In the genomic region with DNA sequence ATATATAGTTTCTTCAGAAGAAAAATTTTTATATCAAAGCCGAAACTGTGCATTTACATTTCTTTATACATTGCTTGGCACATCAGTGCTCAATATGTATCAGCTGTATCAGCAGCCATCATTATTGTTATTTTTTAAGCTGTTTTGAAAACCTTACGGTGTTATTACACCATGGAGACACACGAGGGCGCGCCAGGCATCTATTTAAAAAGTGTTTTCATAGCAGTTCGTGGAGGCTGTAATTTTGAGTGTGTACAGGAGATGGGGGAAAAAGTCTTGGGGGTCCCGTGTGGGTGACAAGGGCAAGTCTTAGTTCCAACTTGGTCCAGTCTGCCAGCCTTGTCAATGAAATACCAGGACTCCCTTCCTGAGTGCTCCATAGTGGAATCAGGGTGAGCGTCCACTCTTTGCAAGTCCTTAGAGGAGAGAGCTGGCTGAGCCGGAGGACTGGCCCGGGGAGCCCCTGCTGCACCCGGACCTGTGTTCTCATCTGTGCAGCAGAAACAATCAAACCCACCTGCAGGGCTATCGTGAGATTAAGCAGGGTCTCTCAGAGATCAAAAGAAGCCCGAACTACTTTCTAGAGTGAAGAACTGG, we compare ENCODE assay signal across 8 cellular contexts. TPM values are rescaled to one million over a fixed set of nuclear protein-coding genes. Genes with fewer than 3 reads are reported as not detected.
DNase-seq lines count a peak whose midpoint lies in the region; ATAC-seq and TF ChIP-seq lines count a peak whose summit lies in the region.

No MANE protein-coding gene starts in this region.

- CTCF ChIA-PET in AG04450 (lab: Charles Lee): interaction anchor here (0.5 to 5.1 kb wide), 31 partner anchors 8 to 871 kb away, joined by 3 to 40 read pairs (median 4); no protein-coding TSS in a partner anchor

- peak; percentile 73 for TF ChIP-seq CTCF in AG04450 (IDR thresholded peaks at IDR 0.05; ENCODE audit: low read depth, low read length)

- DNase-seq in AG04450 (ENCODE audit: low read depth, low spot score): no peak
- peak; percentile 14 for DNase-seq in GM19240 (ENCODE audit: insufficient read length, low spot score)
- peak; percentile 54 to 76 for DNase-seq in NCI-H446 (lab: John Stamatoyannopoulos, UW)
- DNase-seq in activated CD4-positive, alpha-beta T cell treated with anti-CD3 and anti-CD28 coated beads, Interleukin-2, amount 50 U/mL, for 24 hours (ENCODE audit: low read depth in 1 of 2, low spot score in 1 of 2): peak; percentile 16 to 21
- peak; percentile 3 for DNase-seq in effector CD8-positive, alpha-beta T cell (lab: John Stamatoyannopoulos, UW)
- DNase-seq in midbrain (lab: John Stamatoyannopoulos, UW): peak; percentile 49
- DNase-seq in stimulated activated naive CD8-positive, alpha-beta T cell treated with anti-CD3 and anti-CD28 coated beads, Interleukin-15, Interleukin-2, amounts not matched to agents 100 U/mL and 50 U/mL, for 24 hours: peak; percentile 54

- peaks cover 3% of the 10 kb centered on the region for H3K27me3 ChIP-seq in AG04450 (ENCODE audit: control insufficient read depth, insufficient read depth, low read length)

- POLR2A ChIA-PET in AG04450 (lab: Yijun Ruan, JAX): interaction anchor here (0.6 kb wide), 1 partner anchor 267 kb away, joined by 3 read pairs; no protein-coding TSS in a partner anchor

- H3K27ac ChIP-seq in AG04450 (ENCODE audit: low read depth, low read length): no peak overlapping the region

- ATAC-seq in stimulated activated naive CD8-positive, alpha-beta T cell treated with anti-CD3 and anti-CD28 coated beads, Interleukin-15, Interleukin-2, amounts not matched to agents 100 U/mL and 50 U/mL, for 24 hours: no peak
- no peak for ATAC-seq in GM21529 (IDR thresholded peaks at IDR 0.05; ENCODE audit: unreplicated experiment)

- peak overlapping the region; percentile 17; the same call in 1 of the 2 replicates for H3K4me3 ChIP-seq in AG04450 (ENCODE audit: low read depth, low read length)

- H3K9me3 ChIP-seq in AG04450 (ENCODE audit: control insufficient read depth, insufficient read depth, low read length): no peaks in the 10 kb centered on the region; the same call in 1 of the 2 replicates

RNA-seq across cellular contexts. Expression of a gene that starts 43.3 kb away (rescaled TPM):
- polyA plus RNA-seq in AG04450 (2011; rRNA removed): 35.5 and 36.9 TPM in 2 replicates
- 41.7 and 47.2 TPM in 2 replicates for polyA minus RNA-seq in AG04450 (2011; rRNA and poly(A)+ RNA removed)
